19 cellular contexts compared by ENCODE assay signal in the genomic region with DNA sequence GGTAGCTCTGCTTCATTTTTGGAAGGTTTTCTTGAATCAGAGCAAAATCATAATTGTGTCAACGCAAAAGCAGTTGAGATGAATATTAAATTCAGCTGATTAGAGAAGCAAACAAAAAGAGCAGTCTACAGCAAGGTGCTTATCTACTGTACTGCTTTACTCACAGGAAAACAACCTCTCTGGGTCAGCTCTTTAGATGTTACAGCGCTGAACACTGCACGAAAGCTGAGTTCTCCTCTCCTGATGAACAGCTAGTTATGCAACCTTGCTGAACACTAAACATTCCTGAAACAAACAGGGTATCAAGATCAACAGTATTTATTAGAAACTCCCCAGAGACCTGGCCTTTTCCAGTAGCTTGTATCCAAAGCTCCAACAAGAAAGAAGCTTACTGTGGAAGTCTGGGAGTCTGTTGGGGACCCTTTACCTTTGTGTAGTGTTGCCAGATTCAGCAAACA. TPM values are rescaled to one million over a fixed set of nuclear protein-coding genes. Genes with fewer than 3 reads are reported as not detected.
DNase-seq lines count a peak whose midpoint lies in the region; TF ChIP-seq lines count a peak whose summit lies in the region.
"Had no signal": no experiment of that assay in that cellular context is flagged by ENCODE, and none has a peak within 500 bp of the region (broad histone marks: within the 10 kb centered on the region; RNA-seq: fewer than 3 reads in every experiment).

No MANE protein-coding gene starts in this region.

- CTCF ChIA-PET in OCI-LY7 (lab: Charles Lee; ENCODE audit: unreplicated experiment) = no interaction called here

- no peak overlapping the region for H2AFZ ChIP-seq in OCI-LY7 (ENCODE audit: low read length)
- H2AFZ ChIP-seq: GM23248 had no signal

- no peak overlapping the region for H3K4me3 ChIP-seq in OCI-LY7 (ENCODE audit: low read depth, low read length, poor library complexity, severe bottlenecking)
- no peak overlapping the region for H3K4me3 ChIP-seq in fibroblast of pulmonary artery (replicated peaks; ENCODE audit: low read depth, low read length)
- H3K4me3 ChIP-seq in testis = no peak overlapping the region
- H3K4me3 ChIP-seq: BLaER1, GM23248, tibial nerve had no signal

- no peaks in the 10 kb centered on the region for H3K79me2 ChIP-seq in OCI-LY7 (ENCODE audit: insufficient read depth, low read depth, low read length)

- H3K4me1 ChIP-seq in OCI-LY7 (ENCODE audit: insufficient read depth, low read length, poor library complexity, severe bottlenecking) = no peaks in the 10 kb centered on the region
- peaks cover 8% of the 10 kb centered on the region for H3K4me1 ChIP-seq in testis
- H3K4me1 ChIP-seq: BLaER1 had no signal

- no peaks in the 10 kb centered on the region for H3K9me2 ChIP-seq in OCI-LY7 (ENCODE audit: insufficient read depth, low read length)

- H3K9me3 ChIP-seq in OCI-LY7 (ENCODE audit: low read length) (no peaks in the 10 kb centered on the region), testis (no peaks in the 10 kb centered on the region)
- H3K9me3 ChIP-seq: BLaER1, SJCRH30, tibial nerve had no signal

- no peaks in the 10 kb centered on the region for H4K20me1 ChIP-seq in OCI-LY7 (ENCODE audit: insufficient read depth, low read length)
- H4K20me1 ChIP-seq: BLaER1 had no signal

- no peak for TF ChIP-seq POLR2A in testis (IDR thresholded peaks at IDR 0.05)

- no peak overlapping the region for H3K4me2 ChIP-seq in OCI-LY7 (ENCODE audit: low read length)
- H3K4me2 ChIP-seq: BLaER1 had no signal

- POLR2A ChIA-PET in OCI-LY7 (lab: Charles Lee) = interaction anchor here (0.6 to 1.5 kb wide), 9 partner anchors 8 to 1020 kb away, joined by 3 to 6 read pairs (median 3); a partner anchor contains a TSS

- TF ChIP-seq CTCF in OCI-LY7 (conservative IDR thresholded peaks at IDR 0.05; ENCODE audit: low read length) (no peak), fibroblast of pulmonary artery (IDR thresholded peaks at IDR 0.05; ENCODE audit: low read length, missing control alignments) (no peak), testis (IDR thresholded peaks at IDR 0.05) (no peak)

- H3K36me3 ChIP-seq in OCI-LY7 (ENCODE audit: insufficient read depth, low read length) (no peaks in the 10 kb centered on the region), testis (ENCODE audit: low read depth, missing control alignments) (no peaks in the 10 kb centered on the region)
- H3K36me3 ChIP-seq: BLaER1 had no signal

- BruUV-seq in OCI-LY7 (replicated peaks; lab: Mats Ljungman, UMichigan) = TSS peak; percentile 40

- 64 to 77% methylated on average over 3 of the region's 3 CpGs for WGBS in testis, 2 donors

- no peaks in the 10 kb centered on the region for H3K27me3 ChIP-seq in testis
- H3K27me3 ChIP-seq: BLaER1, SJCRH30, tibial nerve had no signal

- H3K27ac ChIP-seq in OCI-LY7 (ENCODE audit: low read depth, low read length, poor library complexity, severe bottlenecking) = no peak overlapping the region
- H3K27ac ChIP-seq in testis = no peak overlapping the region
- H3K27ac ChIP-seq: BLaER1, GM23248, tibial nerve had no signal

- DNase-seq in NCI-H2171 treated with DMSO at 0.1 percent for 48 hours (lab: John Stamatoyannopoulos, UW) = peak; percentile 35
- no peak for DNase-seq in NCI-H2171 (lab: John Stamatoyannopoulos, UW)
- no peak for DNase-seq in OCI-LY7 (ENCODE audit: low spot score)
- peak; percentile 50 for DNase-seq in fibroblast of pulmonary artery (ENCODE audit: low read depth)
- peak; percentile 36 for DNase-seq in renal cortical epithelial cell (ENCODE audit: low read depth)
- no peak for DNase-seq in H4 (ENCODE audit: low spot score)
- DNase-seq in activated effector memory CD4-positive, alpha-beta T cell treated with anti-CD3 and anti-CD28 coated beads, Interleukin-2, amount 50 U/mL, for 16 hours = no peak
- DNase-seq in testis = no peak
- DNase-seq: activated CD4-positive, alpha-beta T cell treated with anti-CD3 and anti-CD28 coated beads for 36 hours; activated effector memory CD4-positive, alpha-beta T cell treated with Interleukin-2 at 50 U/mL for 16 hours; amniotic stem cell; DMS79; effector memory CD8-positive, alpha-beta T cell; GM23248; NCI-H1694; NCI-H446 had no signal

- intact Hi-C loops in OCI-LY7 (cut with micrococcal nuclease; ENCODE audit: unreplicated experiment) = no loop called here
- intact Hi-C loops in testis (cut with DNase I; ENCODE audit: low total_unique reads) = no loop called here

RNA-seq across cellular contexts. Expression of a gene that starts 41.3 kb away (rescaled TPM):
- total RNA-seq in OCI-LY7 (2014; rRNA removed; shearing (Covaris generic)) = 30.2 and 30.7 TPM in 2 replicates
- total RNA-seq in OCI-LY7 (2022) (26.9 and 32.6 TPM in 2 replicates), renal cortical epithelial cell (28.7 and 30.4 TPM in 2 replicates), testis (10 to 100 TPM; 20.1 to 22.4 TPM)
- total RNA-seq in H4 (2014; rRNA removed; shearing (Covaris generic)) = 32.9 and 41.2 TPM in 2 replicates
- polyA plus RNA-seq in testis (ENCODE audit: insufficient read depth, low read depth, low replicate concordance) = 29.8 TPM

Comparison
In these comparisons a context has a peak if more than half of its experiments do, and no peak if none do; other contexts are left out.
1. DNase-seq: peak in NCI-H2171 treated with DMSO at 0.1 percent for 48 hours (single experiment), fibroblast of pulmonary artery (single experiment) and renal cortical epithelial cell (single experiment); none in NCI-H2171 (single experiment), OCI-LY7 (single experiment), H4 (single experiment), activated effector memory CD4-positive, alpha-beta T cell treated with anti-CD3 and anti-CD28 coated beads, Interleukin-2, amount 50 U/mL, for 16 hours (single experiment) and testis (single experiment).